ENCODE assay signal across 19 cellular contexts in the genomic region with DNA sequence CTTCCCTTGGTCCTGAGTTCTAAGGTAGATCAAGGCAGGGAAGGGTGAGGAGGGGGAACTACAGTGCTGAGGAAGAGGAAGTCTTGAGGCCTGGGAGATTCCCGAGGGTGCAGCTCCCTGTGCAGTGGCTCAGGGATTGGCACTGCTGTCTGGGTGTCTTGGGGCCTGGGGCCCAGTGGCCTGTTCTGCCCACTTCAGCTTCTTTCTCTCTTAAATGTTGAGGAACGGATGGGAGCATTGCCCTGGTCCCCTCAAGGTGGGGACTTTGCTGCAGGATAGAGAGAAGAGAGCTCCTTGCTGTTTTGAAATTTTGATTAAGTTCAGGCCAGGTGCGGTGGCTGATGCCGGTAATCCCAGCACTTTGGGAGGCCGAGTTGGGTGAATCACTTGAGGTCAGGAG. TPM values are rescaled to one million over a fixed set of nuclear protein-coding genes. Genes with fewer than 3 reads are reported as not detected.
DNase-seq lines count a peak whose midpoint lies in the region; ATAC-seq and TF ChIP-seq lines count a peak whose summit lies in the region.
"Had no signal": no experiment of that assay in that cellular context is flagged by ENCODE, and none has a peak within 500 bp of the region (broad histone marks: within the 10 kb centered on the region; RNA-seq: fewer than 3 reads in every experiment).

No MANE protein-coding gene starts in this region.

- H3K27me3 Mint-ChIP-seq in CD14-positive monocyte (ENCODE audit: low read depth in 3 of 3) (peaks cover 12 to 32% (median 25%) of the 10 kb centered on the region in 3 donors), neural crest cell (ENCODE audit: low read depth) (peaks cover 10% of the 10 kb centered on the region)
- no peaks in the 10 kb centered on the region for H3K27me3 Mint-ChIP-seq in CD8-positive, alpha-beta memory T cell
- H3K27me3 Mint-ChIP-seq in central memory CD8-positive, alpha-beta T cell = peaks cover 2% of the 10 kb centered on the region

- no peak overlapping the region for H3K27ac ChIP-seq in CD8-positive, alpha-beta memory T cell (ENCODE audit: low read depth, low read length)
- H3K27ac ChIP-seq: prostate gland had no signal

- peaks cover 16% of the 10 kb centered on the region for H3K4me1 Mint-ChIP-seq in CD14-positive monocyte
- peaks cover 11 to 37% (median 31%) of the 10 kb centered on the region in 3 donors for H3K4me1 Mint-ChIP-seq in CD8-positive, alpha-beta memory T cell
- peaks cover 24% of the 10 kb centered on the region for H3K4me1 Mint-ChIP-seq in central memory CD8-positive, alpha-beta T cell
- peaks cover 13% of the 10 kb centered on the region for H3K4me1 Mint-ChIP-seq in neural crest cell

- peaks cover 6% of the 10 kb centered on the region for H3K36me3 ChIP-seq in CD8-positive, alpha-beta memory T cell (ENCODE audit: insufficient read depth, low read length)

- no peak overlapping the region for H3K4me3 ChIP-seq in CD8-positive, alpha-beta memory T cell (ENCODE audit: low read length)
- H3K4me3 ChIP-seq: MG63, prostate gland had no signal

- peaks cover 8% of the 10 kb centered on the region for H3K4me1 ChIP-seq in CD8-positive, alpha-beta memory T cell (ENCODE audit: insufficient read depth, low read length)
- H3K4me1 ChIP-seq: ascending aorta, gastrocnemius medialis, prostate gland had no signal

- peak; percentile 8 for DNase-seq in CD14-positive monocyte (ENCODE audit: low spot score)
- DNase-seq in CD8-positive, alpha-beta memory T cell = no peak
- DNase-seq in central memory CD8-positive, alpha-beta T cell (ENCODE audit: low spot score in 2 of 2) = no peak
- DNase-seq in neural crest cell (ENCODE audit: low read depth, low spot score) = no peak
- no peak for DNase-seq in AG08395 (ENCODE audit: low spot score)
- DNase-seq in activated CD8-positive, alpha-beta memory T cell treated with anti-CD3 and anti-CD28 coated beads, Interleukin-2, amount 50 U/mL, for 4 hours = no peak
- DNase-seq in GM19238 (ENCODE audit: insufficient read length, low spot score) = no peak
- DNase-seq: activated CD4-positive, alpha-beta T cell treated with anti-CD3 and anti-CD28 coated beads, Interleukin-2, amount 50 U/mL, for 1 hour; activated naive CD4-positive, alpha-beta T cell treated with anti-CD3 and anti-CD28 coated beads, Interleukin-2, amount 50 U/mL, for 16 hours; central memory CD4-positive, alpha-beta T cell; gastrocnemius medialis; kidney glomerular epithelial cell; MG63; NCI-H2171 treated with DMSO at 0.1 percent for 48 hours; NCI-H526 treated with DMSO at 0.1 percent for 48 hours had no signal

- POLR2A ChIA-PET in CD8-positive, alpha-beta memory T cell (lab: Charles Lee) = no interaction called here

- H3K27ac Mint-ChIP-seq in CD14-positive monocyte (peak overlapping the region in 1 of 7 donors; percentile 18), neural crest cell (ENCODE audit: unreplicated experiment) (no peak overlapping the region)
- H3K27ac Mint-ChIP-seq in CD8-positive, alpha-beta memory T cell = peak overlapping the region in 3 of 8 donors; percentile 68 to 70 (median 70)
- H3K27ac Mint-ChIP-seq in central memory CD8-positive, alpha-beta T cell (ENCODE audit: low read depth) = no peak overlapping the region
- H3K27ac Mint-ChIP-seq: stimulated activated naive CD8-positive, alpha-beta T cell treated with anti-CD3 and anti-CD28 coated beads, Interleukin-15, Interleukin-2, amounts not matched to agents 100 ng/mL and 50 ng/mL, for 24 hours had no signal

- no peak for ATAC-seq in central memory CD8-positive, alpha-beta T cell (replicated peaks; ENCODE audit: extremely low read depth, poor library complexity, severe bottlenecking)
- ATAC-seq: gastrocnemius medialis had no signal

- no peaks in the 10 kb centered on the region for H3K27me3 ChIP-seq in CD8-positive, alpha-beta memory T cell (ENCODE audit: insufficient read depth, low read length, poor library complexity, severe bottlenecking)
- H3K27me3 ChIP-seq: ascending aorta, gastrocnemius medialis, MG63, tibial nerve had no signal

- peaks cover 0 to 3% (median 0%) of the 10 kb centered on the region in 7 donors for H3K9me3 Mint-ChIP-seq in CD14-positive monocyte
- no peaks in the 10 kb centered on the region for H3K9me3 Mint-ChIP-seq in CD8-positive, alpha-beta memory T cell
- H3K9me3 Mint-ChIP-seq in central memory CD8-positive, alpha-beta T cell = no peaks in the 10 kb centered on the region
- no peaks in the 10 kb centered on the region for H3K9me3 Mint-ChIP-seq in neural crest cell
- H3K9me3 Mint-ChIP-seq: stimulated activated naive CD8-positive, alpha-beta T cell treated with anti-CD3 and anti-CD28 coated beads, Interleukin-15, Interleukin-2, amounts not matched to agents 100 ng/mL and 50 ng/mL, for 24 hours had no signal

- intact Hi-C loops in CD14-positive monocyte (cut with micrococcal nuclease) = loop anchor here in 1 of 2 donors (10.0 kb wide), 1 partner anchor 232 kb away; no protein-coding TSS in a partner anchor

- no peak for TF ChIP-seq CTCF in CD14-positive monocyte (IDR thresholded peaks at IDR 0.05)
- no peak for TF ChIP-seq CTCF in neural crest cell (conservative IDR thresholded peaks at IDR 0.05)

- peak overlapping the region in 1 of 2 donors; percentile 7 for H3K4me3 Mint-ChIP-seq in CD14-positive monocyte
- peak overlapping the region; percentile 17 to 93 (median 44) for H3K4me3 Mint-ChIP-seq in CD8-positive, alpha-beta memory T cell
- H3K4me3 Mint-ChIP-seq in central memory CD8-positive, alpha-beta T cell = peak overlapping the region; percentile 77
- H3K4me3 Mint-ChIP-seq in neural crest cell = peak overlapping the region; percentile 49

- H3K9me3 ChIP-seq in CD8-positive, alpha-beta memory T cell (ENCODE audit: low read length) = no peaks in the 10 kb centered on the region
- H3K9me3 ChIP-seq: ascending aorta, gastrocnemius medialis, MG63, prostate gland, tibial nerve had no signal

- H3K36me3 Mint-ChIP-seq in CD14-positive monocyte (peaks cover 15 to 17% of the 10 kb centered on the region in 2 donors), neural crest cell (ENCODE audit: low read depth) (peaks cover 5% of the 10 kb centered on the region)
- H3K36me3 Mint-ChIP-seq in CD8-positive, alpha-beta memory T cell = peaks cover 0 to 19% (median 0%) of the 10 kb centered on the region in 3 donors
- H3K36me3 Mint-ChIP-seq in central memory CD8-positive, alpha-beta T cell (ENCODE audit: insufficient read depth) = peaks cover 13% of the 10 kb centered on the region

- CTCF ChIA-PET in CD8-positive, alpha-beta memory T cell (lab: Charles Lee) = interaction anchor here (1.2 to 2.2 kb wide), 2 partner anchors 10 to 236 kb away, joined by 3 to 8 read pairs; no protein-coding TSS in a partner anchor

RNA-seq across cellular contexts. Expression of a gene that starts 13.5 kb away (rescaled TPM):
- polyA plus RNA-seq in CD14-positive monocyte = under 1 TPM in 1 of 2 donors, not detected in 1; 0.08 TPM
- total RNA-seq in CD8-positive, alpha-beta memory T cell = 1 to 10 TPM; 3.2 to 3.3 TPM
- polyA plus RNA-seq in CD8-positive, alpha-beta memory T cell = 3.1 TPM
- total RNA-seq in neural crest cell = 21.3 and 21.8 TPM in 2 replicates

RNA-seq across cellular contexts. Expression of a gene that starts 58.1 kb away (rescaled TPM):
- 100 to 1,000 TPM; 155 to 187 TPM for polyA plus RNA-seq in CD14-positive monocyte
- total RNA-seq in CD8-positive, alpha-beta memory T cell = 100 to 1,000 TPM; 122 to 126 TPM
- 116 TPM for polyA plus RNA-seq in CD8-positive, alpha-beta memory T cell
- 124 and 125 TPM in 2 replicates for total RNA-seq in neural crest cell

RNA-seq across cellular contexts. Expression of a gene that starts 58.4 kb away (rescaled TPM):
- polyA plus RNA-seq in CD14-positive monocyte = 100 to 1,000 TPM; 186 to 200 TPM
- 10 to 100 TPM; 75.1 to 80.2 TPM for total RNA-seq in CD8-positive, alpha-beta memory T cell
- polyA plus RNA-seq in CD8-positive, alpha-beta memory T cell = 83.2 TPM
- total RNA-seq in neural crest cell = 65.2 and 66.5 TPM in 2 replicates
